38 cellular contexts compared by ENCODE assay signal in the genomic region with DNA sequence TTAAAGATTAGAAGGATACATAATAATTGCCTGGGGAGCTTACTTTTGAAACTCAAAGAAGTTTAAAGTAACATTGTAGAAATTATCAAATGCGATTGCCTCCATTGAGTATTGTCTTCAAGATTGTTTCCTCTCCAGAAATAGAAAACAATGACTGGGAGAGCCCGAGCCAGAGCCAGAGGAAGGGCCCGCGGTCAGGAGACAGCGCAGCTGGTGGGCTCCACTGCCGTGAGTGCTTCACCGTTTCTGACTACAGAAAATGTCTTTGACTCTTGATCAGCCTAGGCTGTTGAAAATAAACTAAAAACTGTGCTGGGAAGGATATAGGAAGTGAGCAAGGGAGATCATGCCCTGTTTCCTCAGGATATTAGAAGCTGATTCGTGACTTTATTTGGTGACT. TPM values are rescaled to one million over a fixed set of nuclear protein-coding genes. Genes with fewer than 3 reads are reported as not detected.
"Had no signal": no experiment of that assay in that cellular context is flagged by ENCODE, and none has a peak within 500 bp of the region (broad histone marks: within the 10 kb centered on the region; RNA-seq: fewer than 3 reads in every experiment).

No MANE protein-coding gene starts in this region.

- H3K36me3 ChIP-seq: adrenal gland, ascending aorta, brain microvascular endothelial cell, breast epithelium, cardiac muscle cell had no signal

- H3K27me3 ChIP-seq: ascending aorta, body of pancreas had no signal

- H3K27ac ChIP-seq: adrenal gland, ascending aorta, body of pancreas, brain microvascular endothelial cell, breast epithelium, cardiac muscle cell had no signal

- H3K4me3 ChIP-seq: adrenal gland, ascending aorta, body of pancreas, breast epithelium, cardiac muscle cell had no signal

- DNase-seq: activated effector memory CD4-positive, alpha-beta T cell treated with anti-CD3 and anti-CD28 coated beads, Interleukin-2, amount 50 U/mL, for 16 hours; activated effector memory CD4-positive, alpha-beta T cell treated with Interleukin-2 at 50 U/mL for 16 hours; activated gamma-delta T cell; activated gamma-delta T cell treated with Interleukin-2 at 50 U/mL for 16 hours; activated naive CD4-positive, alpha-beta T cell; activated naive CD4-positive, alpha-beta T cell treated with anti-CD3 and anti-CD28 coated beads for 36 hours; activated naive CD4-positive, alpha-beta T cell treated with anti-CD3 and anti-CD28 coated beads, Interleukin-2, amount 10 ng/mL, durations not matched to agents 7 days and 5 days; activated naive CD4-positive, alpha-beta T cell treated with anti-CD3 and anti-CD28 coated beads, Interleukin-2, amount 50 U/mL, for 16 hours; activated naive CD4-positive, alpha-beta T cell treated with Interleukin-2 at 50 U/mL for 16 hours; activated naive CD8-positive, alpha-beta T cell treated with anti-CD3 and anti-CD28 coated beads for 36 hours; activated naive CD8-positive, alpha-beta T cell treated with anti-CD3 and anti-CD28 coated beads, Interleukin-2, amount 10 ng/mL, durations not matched to agents 7 days and 5 days; activated naive CD8-positive, alpha-beta T cell treated with anti-CD3 and anti-CD28 coated beads, Interleukin-2, amount 50 U/mL, for 24 hours; activated T-cell treated with anti-CD3 and anti-CD28 coated beads, Interleukin-2, amount 50 U/mL, for 1 hour; activated T-cell treated with anti-CD3 and anti-CD28 coated beads, Interleukin-2, amount 50 U/mL, for 24 hours; activated T-cell treated with anti-CD3 and anti-CD28 coated beads, Interleukin-2, amount 50 U/mL, for 4 hours; activated T-cell treated with anti-CD3 and anti-CD28 coated beads, Interleukin-2, amount 50 U/mL, for 48 hours; activated T-cell treated with anti-CD3 and anti-CD28 coated beads, Interleukin-2, amount 50 U/mL, for 72 hours; adrenal gland; amniotic stem cell; amygdala; anterior cingulate cortex; aorta; body of pancreas; brain microvascular endothelial cell; caudate nucleus; central memory CD4-positive, alpha-beta T cell; cerebellar nuclear complex had no signal

- H3K9me3 ChIP-seq: adrenal gland, ascending aorta, body of pancreas, breast epithelium had no signal

- H3K4me1 ChIP-seq: adrenal gland, ascending aorta, body of pancreas, breast epithelium had no signal

- ATAC-seq: activated naive CD4-positive, alpha-beta T cell treated with anti-CD3 and anti-CD28 coated beads, Interleukin-2, amount 50 U/mL, for 72 hours; activated naive CD8-positive, alpha-beta T cell treated with anti-CD3 and anti-CD28 coated beads, Interleukin-2, amount 50 U/mL, for 24 hours; activated T-cell treated with anti-CD3 and anti-CD28 coated beads, Interleukin-2, amount 50 U/mL, for 4 hours; activated T-cell treated with anti-CD3 and anti-CD28 coated beads, Interleukin-2, amount 50 U/mL, for 72 hours; activated T-helper 17 cell treated with anti-CD3 and anti-CD28 coated beads, Interleukin-2, amount 50 U/mL, for 72 hours; body of pancreas had no signal

RNA-seq across cellular contexts. Expression of a gene that starts 4.8 kb away (rescaled TPM):
- total RNA-seq: activated naive CD4-positive, alpha-beta T cell treated with anti-CD3 and anti-CD28 coated beads for 36 hours; activated naive CD4-positive, alpha-beta T cell treated with anti-CD3 and anti-CD28 coated beads, Interleukin-2, amount 50 U/mL, for 72 hours; activated naive CD8-positive, alpha-beta T cell treated with anti-CD3 and anti-CD28 coated beads for 36 hours; activated naive CD8-positive, alpha-beta T cell treated with anti-CD3 and anti-CD28 coated beads, Interleukin-2, amount 10 ng/mL, durations not matched to agents 7 days and 5 days; activated T-cell treated with anti-CD3 and anti-CD28 coated beads, Interleukin-2, amount 50 U/mL, for 4 hours; activated T-cell treated with anti-CD3 and anti-CD28 coated beads, Interleukin-2, amount 50 U/mL, for 72 hours; activated T-helper 1 cell treated with anti-CD3 and anti-CD28 coated beads, Interleukin-12 subunit alpha, Interleukin-12 subunit beta, Interleukin-2, Interleukin-4 antibody, amounts not matched to agents 30 ng/mL and 10 ng/mL and 1 ng/mL, durations not matched to agents 14 hours and 24 hours and 36 hours; activated T-helper 17 cell treated with anti-CD3 and anti-CD28 coated beads, Interleukin-2, amount 50 U/mL, for 72 hours; activated T-helper 2 cell treated with anti-CD3 and anti-CD28 coated beads, Interferon-gamma antibody, Interleukin-2, Interleukin-4, amounts not matched to agents 10 μg/mL and 5 μg/mL and 100 μg/mL, durations not matched to agents 14 hours and 24 hours and 36 hours; aorta; ascending aorta; astrocyte; body of pancreas; bronchial epithelial cell; cardiac muscle cell; cardiac septum; chondrocyte had no signal
